ENCODE assay signal across 8 cellular contexts in the genomic region with DNA sequence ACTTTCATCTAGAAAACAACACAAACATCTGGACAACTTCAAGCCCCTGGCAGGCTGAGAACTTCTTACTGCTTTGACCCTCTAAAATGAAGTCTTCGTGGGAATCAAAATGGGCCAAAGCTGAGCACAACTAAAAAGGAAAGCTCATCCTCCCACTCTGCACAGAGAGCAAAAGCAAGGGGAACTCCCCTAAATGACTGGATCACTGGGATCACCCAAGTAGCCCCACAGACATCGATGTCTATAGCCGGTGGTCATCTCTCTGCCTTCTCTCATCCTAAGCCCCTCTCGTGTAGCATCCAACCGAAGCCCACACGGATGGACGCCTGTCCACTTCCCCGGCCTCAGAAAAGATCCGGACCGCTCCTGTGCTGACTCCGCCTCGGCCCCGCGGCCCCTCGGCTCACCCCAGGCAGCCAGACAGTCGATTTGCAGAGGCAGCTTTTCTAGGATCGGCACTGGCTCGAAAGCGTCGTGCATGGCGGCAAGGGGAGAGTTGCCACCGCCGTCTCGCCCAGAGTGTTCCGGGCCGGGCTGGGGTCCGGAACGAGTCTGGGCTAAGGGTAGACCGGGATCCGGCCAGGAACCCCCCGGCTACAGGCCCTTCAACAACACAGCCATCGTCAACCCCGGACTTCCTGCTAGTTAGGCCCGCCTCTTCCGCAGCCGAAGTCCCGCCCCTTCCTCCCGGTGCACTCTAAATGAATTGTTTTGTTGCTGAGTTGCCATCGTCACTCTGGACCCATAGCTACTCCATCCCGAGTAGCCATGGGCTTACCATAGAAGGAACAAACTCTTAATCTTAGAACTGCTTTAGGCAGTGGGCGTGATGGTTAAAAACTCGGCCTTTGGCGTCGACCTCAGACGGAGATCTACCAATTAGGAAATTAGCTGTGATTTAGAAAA. TPM values are rescaled to one million over a fixed set of nuclear protein-coding genes. Genes with fewer than 3 reads are reported as not detected.
A peak's percentile ranks its signal among the peaks of the same experiment; 100 is the strongest.
DNase-seq lines count a peak whose midpoint lies in the region; ATAC-seq and TF ChIP-seq lines count a peak whose summit lies in the region.

A gene with protein sequence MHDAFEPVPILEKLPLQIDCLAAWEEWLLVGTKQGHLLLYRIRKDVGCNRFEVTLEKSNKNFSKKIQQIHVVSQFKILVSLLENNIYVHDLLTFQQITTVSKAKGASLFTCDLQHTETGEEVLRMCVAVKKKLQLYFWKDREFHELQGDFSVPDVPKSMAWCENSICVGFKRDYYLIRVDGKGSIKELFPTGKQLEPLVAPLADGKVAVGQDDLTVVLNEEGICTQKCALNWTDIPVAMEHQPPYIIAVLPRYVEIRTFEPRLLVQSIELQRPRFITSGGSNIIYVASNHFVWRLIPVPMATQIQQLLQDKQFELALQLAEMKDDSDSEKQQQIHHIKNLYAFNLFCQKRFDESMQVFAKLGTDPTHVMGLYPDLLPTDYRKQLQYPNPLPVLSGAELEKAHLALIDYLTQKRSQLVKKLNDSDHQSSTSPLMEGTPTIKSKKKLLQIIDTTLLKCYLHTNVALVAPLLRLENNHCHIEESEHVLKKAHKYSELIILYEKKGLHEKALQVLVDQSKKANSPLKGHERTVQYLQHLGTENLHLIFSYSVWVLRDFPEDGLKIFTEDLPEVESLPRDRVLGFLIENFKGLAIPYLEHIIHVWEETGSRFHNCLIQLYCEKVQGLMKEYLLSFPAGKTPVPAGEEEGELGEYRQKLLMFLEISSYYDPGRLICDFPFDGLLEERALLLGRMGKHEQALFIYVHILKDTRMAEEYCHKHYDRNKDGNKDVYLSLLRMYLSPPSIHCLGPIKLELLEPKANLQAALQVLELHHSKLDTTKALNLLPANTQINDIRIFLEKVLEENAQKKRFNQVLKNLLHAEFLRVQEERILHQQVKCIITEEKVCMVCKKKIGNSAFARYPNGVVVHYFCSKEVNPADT (minus strand): TSS at position 631 of the 906 bp plus-strand sequence. CDS start 151 bp downstream, at position 480.

- H2AFZ ChIP-seq in parathyroid adenoma: peak within 1 kb of the TSS; percentile 69

- no peak for TF ChIP-seq CTCF in GM12864 (IDR thresholded peaks at IDR 0.05; ENCODE audit: low read depth, low read length, missing control alignments)
- no peak for TF ChIP-seq CTCF in parathyroid adenoma (IDR thresholded peaks at IDR 0.05)
- TF ChIP-seq CTCF in tibial artery (IDR thresholded peaks at IDR 0.05): no peak

- peak within 1 kb of the TSS; percentile 64 for H3K27ac ChIP-seq in parathyroid adenoma
- peak within 1 kb of the TSS; percentile 89 to 92 for H3K27ac ChIP-seq in tibial artery

- H3K4me1 ChIP-seq in adipocyte (ENCODE audit: control insufficient read depth, insufficient read depth, low read length) (peaks cover 42% of the 10 kb centered on the region), parathyroid adenoma (peaks cover 6% of the 10 kb centered on the region), tibial artery (peaks cover 0 to 26% (median 18%) of the 10 kb centered on the region in 4 donors)

- H3K9me3 ChIP-seq in adipocyte (ENCODE audit: control insufficient read depth, low read length) (no peaks in the 10 kb centered on the region), parathyroid adenoma (ENCODE audit: control insufficient read depth, low read length) (no peaks in the 10 kb centered on the region), tibial artery (no peaks in the 10 kb centered on the region)

- H3K36me3 ChIP-seq in adipocyte (ENCODE audit: control insufficient read depth, insufficient read depth, low read length, severe bottlenecking) (peaks cover 33% of the 10 kb centered on the region), parathyroid adenoma (ENCODE audit: control insufficient read depth, insufficient read depth, low read length) (no peaks in the 10 kb centered on the region), tibial artery (peaks cover 18 to 44% (median 24%) of the 10 kb centered on the region in 3 donors)

- H3K27me3 ChIP-seq in adipocyte (replicated peaks; ENCODE audit: control insufficient read depth, insufficient read depth, low read length) (no peaks in the 10 kb centered on the region), parathyroid adenoma (ENCODE audit: control insufficient read depth, insufficient read depth, low read length) (no peaks in the 10 kb centered on the region), tibial artery (no peaks in the 10 kb centered on the region)

- intact Hi-C loops in cardiac septum (cut with DNase I): loop anchor here (5.0 kb wide), 1 partner anchor 64 kb away; a partner anchor contains a TSS
- intact Hi-C loops in tibial artery (cut with DNase I; ENCODE audit: low total_unique reads): no loop called here

- H3K4me2 ChIP-seq in parathyroid adenoma (ENCODE audit: low read length): peak within 1 kb of the TSS; percentile 70

- DNase-seq in GM12864 (ENCODE audit: low read depth) (peak; percentile 65), NCI-H1417 treated with DMSO at 0.1 percent for 48 hours (lab: John Stamatoyannopoulos, UW) (peak; percentile 5), T follicular helper cell (ENCODE audit: low read depth) (peak; percentile 73), adipocyte (ENCODE audit: low read depth) (peak; percentile 93), cardiac septum (ENCODE audit: low spot score) (peak; percentile 93), tibial artery (peak; percentile 86 to 89)

- H3K79me2 ChIP-seq in parathyroid adenoma: peaks cover 8% of the 10 kb centered on the region

- H3K9ac ChIP-seq in adipocyte (ENCODE audit: low read length) (peak within 1 kb of the TSS; percentile 97), parathyroid adenoma (peak within 1 kb of the TSS; percentile 21)

- H3K4me3 ChIP-seq in GM12864 (ENCODE audit: low read depth, low read length) (peak within 1 kb of the TSS; percentile 85), adipocyte (ENCODE audit: low read length) (peak within 1 kb of the TSS; percentile 98), parathyroid adenoma (ENCODE audit: low read depth, low read length) (peak within 1 kb of the TSS; percentile 93), tibial artery (peak within 1 kb of the TSS; percentile 92 to 99)

- ATAC-seq in HG02678 (IDR thresholded peaks at IDR 0.05; ENCODE audit: unreplicated experiment): peak; percentile 97

RNA-seq across cellular contexts. Expression of the gene that starts here (rescaled TPM):
- total RNA-seq in cardiac septum: 49.3 TPM

Comparison
In these comparisons a context has a peak if more than half of its experiments do, and no peak if none do; other contexts are left out.
1. Peak in every context shown above with its lines: DNase-seq, ATAC-seq, H3K4me3 ChIP-seq and H3K27ac ChIP-seq.
2. DNase-seq: peak in every context shown above with its lines; median percentile 93 in adipocyte; 93 in cardiac septum; 88 in tibial artery; 73 in T follicular helper cell; 65 in GM12864; 5 in NCI-H1417 treated with DMSO at 0.1 percent for 48 hours.